ENCODE assay signal across 12 cellular contexts in the genomic region with DNA sequence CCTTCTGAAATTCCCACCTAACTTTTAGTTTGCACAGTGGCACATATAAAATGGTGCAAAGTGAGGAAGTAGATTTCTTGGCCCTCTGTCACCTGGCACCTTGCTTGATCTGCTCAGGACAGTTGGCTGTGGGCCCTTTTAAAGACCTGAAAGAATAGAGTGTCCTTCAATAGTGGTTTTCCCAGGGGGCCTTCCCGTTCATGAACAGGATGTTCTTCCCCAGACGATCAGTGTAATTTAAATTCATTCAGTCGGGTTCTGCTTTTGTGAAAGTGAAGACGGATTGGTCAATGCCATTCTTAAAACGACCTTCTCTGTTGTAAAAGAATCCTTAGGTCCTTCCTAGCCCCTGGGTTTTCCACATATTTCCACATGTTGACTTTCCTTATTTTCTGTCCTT.
DNase-seq lines count a peak whose midpoint lies in the region; ATAC-seq and TF ChIP-seq lines count a peak whose summit lies in the region.
"Had no signal": no experiment of that assay in that cellular context is flagged by ENCODE, and none has a peak within 500 bp of the region (broad histone marks: within the 10 kb centered on the region; RNA-seq: fewer than 3 reads in every experiment).

No MANE protein-coding gene starts in this region.

- peaks cover 0 to 4% (median 1%) of the 10 kb centered on the region in 4 donors for H3K4me1 ChIP-seq in upper lobe of left lung
- peaks cover 14% of the 10 kb centered on the region for H3K4me1 ChIP-seq in upper lobe of right lung

- H3K27ac Mint-ChIP-seq in activated naive CD8-positive, alpha-beta T cell treated with anti-CD3 and anti-CD28 coated beads, Interleukin-2, amount 50 U/mL, for 24 hours = peak overlapping the region; percentile 16
- H3K27ac Mint-ChIP-seq in activated naive CD8-positive, alpha-beta T cell treated with anti-CD3 and anti-CD28 coated beads for 36 hours = no peak overlapping the region
- H3K27ac Mint-ChIP-seq in nephron = peak overlapping the region in 2 of 3 experiments; percentile 17 to 41
- H3K27ac Mint-ChIP-seq: activated CD8-positive, alpha-beta memory T cell treated with anti-CD3 and anti-CD28 coated beads, Interleukin-2, amount 10 ng/mL, durations not matched to agents 7 days and 5 days had no signal

- no peak for TF ChIP-seq EP300 in upper lobe of left lung (IDR thresholded peaks at IDR 0.05)

- no peaks in the 10 kb centered on the region for H3K36me3 Mint-ChIP-seq in activated naive CD8-positive, alpha-beta T cell treated with anti-CD3 and anti-CD28 coated beads, Interleukin-2, amount 50 U/mL, for 24 hours (ENCODE audit: low read depth)
- no peaks in the 10 kb centered on the region for H3K36me3 Mint-ChIP-seq in activated naive CD8-positive, alpha-beta T cell treated with anti-CD3 and anti-CD28 coated beads for 36 hours
- H3K36me3 Mint-ChIP-seq in nephron (ENCODE audit: low read depth) = peaks cover 76% of the 10 kb centered on the region
- H3K36me3 Mint-ChIP-seq: activated CD8-positive, alpha-beta memory T cell treated with anti-CD3 and anti-CD28 coated beads, Interleukin-2, amount 10 ng/mL, durations not matched to agents 7 days and 5 days had no signal

- intact Hi-C loops in upper lobe of right lung (cut with DNase I) = no loop called here

- DNase-seq in activated naive CD8-positive, alpha-beta T cell treated with anti-CD3 and anti-CD28 coated beads, Interleukin-2, amount 50 U/mL, for 24 hours = no peak
- DNase-seq in activated naive CD8-positive, alpha-beta T cell treated with anti-CD3 and anti-CD28 coated beads for 36 hours = no peak
- DNase-seq in upper lobe of left lung = no peak
- no peak for DNase-seq in NCI-H510A treated with DMSO at 0.1 percent for 48 hours (lab: John Stamatoyannopoulos, UW)
- no peak for DNase-seq in upper lobe of right lung
- DNase-seq: activated CD8-positive, alpha-beta memory T cell treated with anti-CD3 and anti-CD28 coated beads, Interleukin-2, amount 10 ng/mL, durations not matched to agents 7 days and 5 days; DMS79; NCI-H1417 had no signal

- H3K4me3 ChIP-seq in upper lobe of left lung (no peak overlapping the region), upper lobe of right lung (no peak overlapping the region)

- peaks cover 0 to 82% (median 30%) of the 10 kb centered on the region in 4 donors for H3K36me3 ChIP-seq in upper lobe of left lung
- H3K36me3 ChIP-seq in upper lobe of right lung = peaks cover 41% of the 10 kb centered on the region

- no peak for TF ChIP-seq CTCF in nephron (IDR thresholded peaks at IDR 0.05; ENCODE audit: unreplicated experiment in 3 of 3)
- TF ChIP-seq CTCF in upper lobe of left lung (IDR thresholded peaks at IDR 0.05) = no peak
- no peak for TF ChIP-seq CTCF in upper lobe of right lung (IDR thresholded peaks at IDR 0.05)

- H3K27ac ChIP-seq in cingulate gyrus (ENCODE audit: low read depth, low read length) (peak overlapping the region; percentile 61), upper lobe of left lung (peak overlapping the region in 3 of 4 donors; percentile 22 to 59 (median 25)), upper lobe of right lung (no peak overlapping the region)

- H3K4me1 Mint-ChIP-seq in activated naive CD8-positive, alpha-beta T cell treated with anti-CD3 and anti-CD28 coated beads, Interleukin-2, amount 50 U/mL, for 24 hours = peaks cover 15% of the 10 kb centered on the region
- no peaks in the 10 kb centered on the region for H3K4me1 Mint-ChIP-seq in activated naive CD8-positive, alpha-beta T cell treated with anti-CD3 and anti-CD28 coated beads for 36 hours
- peaks cover 44% of the 10 kb centered on the region for H3K4me1 Mint-ChIP-seq in nephron

- no peak for ATAC-seq in activated naive CD8-positive, alpha-beta T cell treated with anti-CD3 and anti-CD28 coated beads, Interleukin-2, amount 50 U/mL, for 24 hours
- no peak for ATAC-seq in upper lobe of left lung (ENCODE audit: low FRiP score in 2 of 2)
- ATAC-seq in GM21619 (IDR thresholded peaks at IDR 0.05; ENCODE audit: unreplicated experiment) = no peak
- ATAC-seq in upper lobe of right lung = no peak
- ATAC-seq: activated CD8-positive, alpha-beta memory T cell treated with anti-CD3 and anti-CD28 coated beads, Interleukin-2, amount 10 ng/mL, durations not matched to agents 7 days and 5 days had no signal

- TF ChIP-seq POLR2A in upper lobe of left lung (IDR thresholded peaks at IDR 0.05) = no peak

- H3K27me3 Mint-ChIP-seq in activated naive CD8-positive, alpha-beta T cell treated with anti-CD3 and anti-CD28 coated beads, Interleukin-2, amount 50 U/mL, for 24 hours = peaks cover 2% of the 10 kb centered on the region
- H3K27me3 Mint-ChIP-seq in activated naive CD8-positive, alpha-beta T cell treated with anti-CD3 and anti-CD28 coated beads for 36 hours = no peaks in the 10 kb centered on the region
- no peaks in the 10 kb centered on the region for H3K27me3 Mint-ChIP-seq in nephron (ENCODE audit: low read depth)

- no peaks in the 10 kb centered on the region for H3K9me3 Mint-ChIP-seq in activated naive CD8-positive, alpha-beta T cell treated with anti-CD3 and anti-CD28 coated beads, Interleukin-2, amount 50 U/mL, for 24 hours
- H3K9me3 Mint-ChIP-seq in activated naive CD8-positive, alpha-beta T cell treated with anti-CD3 and anti-CD28 coated beads for 36 hours = no peaks in the 10 kb centered on the region
- H3K9me3 Mint-ChIP-seq in nephron = no peaks in the 10 kb centered on the region
- H3K9me3 Mint-ChIP-seq: T-helper 1 cell treated with Interleukin-12 subunit alpha and Interleukin-12 subunit beta and Interleukin-4 antibody, amounts not matched to agents 30 μg/mL and 1 μg/mL, for 36 hours had no signal

- no peak overlapping the region for H3K4me3 Mint-ChIP-seq in activated naive CD8-positive, alpha-beta T cell treated with anti-CD3 and anti-CD28 coated beads, Interleukin-2, amount 50 U/mL, for 24 hours
- no peak overlapping the region for H3K4me3 Mint-ChIP-seq in activated naive CD8-positive, alpha-beta T cell treated with anti-CD3 and anti-CD28 coated beads for 36 hours
- H3K4me3 Mint-ChIP-seq in nephron = no peak overlapping the region
- H3K4me3 Mint-ChIP-seq: activated CD8-positive, alpha-beta memory T cell treated with anti-CD3 and anti-CD28 coated beads, Interleukin-2, amount 10 ng/mL, durations not matched to agents 7 days and 5 days; T-helper 1 cell treated with Interleukin-12 subunit alpha and Interleukin-12 subunit beta and Interleukin-4 antibody, amounts not matched to agents 30 μg/mL and 1 μg/mL, for 36 hours had no signal

- WGBS in upper lobe of left lung, 2 donors = 49 to 62% methylated on average over 5 of the region's 5 CpGs

- H3K27me3 ChIP-seq in upper lobe of left lung (no peaks in the 10 kb centered on the region), upper lobe of right lung (no peaks in the 10 kb centered on the region)

- H3K9me3 ChIP-seq in upper lobe of left lung (no peaks in the 10 kb centered on the region), upper lobe of right lung (no peaks in the 10 kb centered on the region)
